Comparison of ENCODE assay signal across 8 cellular contexts in the genomic region with DNA sequence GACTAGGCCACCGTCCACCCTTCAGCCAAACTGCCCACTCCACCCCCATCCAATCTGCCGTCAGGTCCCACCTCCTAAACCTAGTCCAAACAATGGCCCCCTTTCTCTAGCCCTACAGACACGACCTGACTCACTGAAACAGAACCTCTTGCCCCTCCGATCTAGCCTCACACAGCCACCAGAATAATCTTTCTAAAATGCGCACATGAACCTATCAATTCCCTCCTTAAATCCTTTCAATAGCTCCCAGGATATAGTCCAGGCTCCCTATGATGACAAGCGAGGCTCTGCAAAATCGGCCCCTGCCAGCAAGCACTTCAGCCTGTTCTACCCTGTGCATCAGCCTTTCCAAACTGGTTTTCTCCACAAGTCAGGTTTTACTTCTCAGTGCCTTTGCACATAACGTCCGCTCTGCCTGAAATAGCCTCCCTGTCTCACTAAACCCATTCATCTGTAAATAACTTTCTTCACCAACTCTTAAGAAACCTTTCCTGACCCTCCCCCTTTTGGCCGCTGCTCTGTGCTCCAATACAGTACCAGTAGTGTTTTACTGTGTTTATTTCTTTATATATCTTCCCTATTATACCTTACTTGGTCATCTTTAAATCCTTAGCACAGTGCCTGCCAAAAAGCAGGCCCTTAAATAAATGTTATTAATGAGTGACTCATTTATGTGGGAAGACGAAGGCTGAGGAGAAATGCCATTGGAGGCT. TPM values are rescaled to one million over a fixed set of nuclear protein-coding genes. Genes with fewer than 3 reads are reported as not detected.
DNase-seq lines count a peak whose midpoint lies in the region; ATAC-seq and TF ChIP-seq lines count a peak whose summit lies in the region.

No MANE protein-coding gene starts in this region.

- peaks cover 13% of the 10 kb centered on the region; the same call in 1 of the 2 replicates for H3F3A ChIP-seq in GM23338 (replicated peaks; ENCODE audit: low read depth)

- peak overlapping the region; percentile 59 for H3K9ac ChIP-seq in rectal smooth muscle tissue (ENCODE audit: low read length)

- H3K9me3 ChIP-seq in WERI-Rb-1 (ENCODE audit: severe bottlenecking): no peaks in the 10 kb centered on the region

- H3K27ac Mint-ChIP-seq in GM23338: peak overlapping the region; percentile 99
- H3K27ac Mint-ChIP-seq in glutamatergic neuron (ENCODE audit: unreplicated experiment): peak overlapping the region; percentile 92

- H3K4me2 ChIP-seq in GM23338: peak overlapping the region; percentile 81

- ATAC-seq in GM23338 (peak; percentile 1), HG02588 (IDR thresholded peaks at IDR 0.05; ENCODE audit: unreplicated experiment) (no peak)

- H4K20me1 ChIP-seq in GM23338 (replicated peaks; ENCODE audit: insufficient read depth): no peaks in the 10 kb centered on the region

- H3K4me1 Mint-ChIP-seq in GM23338: peaks cover 29% of the 10 kb centered on the region
- H3K4me1 Mint-ChIP-seq in glutamatergic neuron (ENCODE audit: low read depth, unreplicated experiment): peaks cover 16% of the 10 kb centered on the region

- H3K27me3 ChIP-seq in GM23338 (ENCODE audit: insufficient read depth) (peaks cover 18% of the 10 kb centered on the region), WERI-Rb-1 (ENCODE audit: insufficient read depth, low read depth, severe bottlenecking) (no peaks in the 10 kb centered on the region), rectal smooth muscle tissue (ENCODE audit: control insufficient read depth, insufficient read depth, low read length) (no peaks in the 10 kb centered on the region)

- H3K9me2 ChIP-seq in GM23338 (ENCODE audit: insufficient read depth): no peaks in the 10 kb centered on the region

- no peaks in the 10 kb centered on the region for H3K79me2 ChIP-seq in GM23338 (replicated peaks; ENCODE audit: insufficient read depth)

- H3K4me3 Mint-ChIP-seq in GM23338 (peak overlapping the region; percentile 77), glutamatergic neuron (ENCODE audit: unreplicated experiment) (peak overlapping the region; percentile 82)

- H3K27me3 Mint-ChIP-seq in GM23338 (ENCODE audit: insufficient read depth, low read depth, poor library complexity): peaks cover 3% of the 10 kb centered on the region
- H3K27me3 Mint-ChIP-seq in glutamatergic neuron (ENCODE audit: unreplicated experiment): peaks cover 3% of the 10 kb centered on the region

- H3K9me3 Mint-ChIP-seq in GM23338 (no peaks in the 10 kb centered on the region), glutamatergic neuron (ENCODE audit: unreplicated experiment) (peaks cover 7% of the 10 kb centered on the region)

- H3K36me3 ChIP-seq in GM23338 (ENCODE audit: insufficient read depth) (no peaks in the 10 kb centered on the region), WERI-Rb-1 (no peaks in the 10 kb centered on the region), rectal smooth muscle tissue (ENCODE audit: control insufficient read depth, insufficient read depth, low read length) (no peaks in the 10 kb centered on the region)

- DNase-seq in GM23338 (ENCODE audit: low spot score) (peak; percentile 41), WERI-Rb-1 (no peak), glutamatergic neuron (no peak), HK-2 (ENCODE audit: unreplicated experiment) (no peak), NCI-H82 (lab: John Stamatoyannopoulos, UW) (no peak)
- DNase-seq in activated CD4-positive, alpha-beta T cell treated with anti-CD3 and anti-CD28 coated beads for 48 hours: no peak

- H3K4me3 ChIP-seq in GM23338 (peak overlapping the region; percentile 84), WERI-Rb-1 (ENCODE audit: low read depth, low read length) (peak overlapping the region; percentile 73), rectal smooth muscle tissue (ENCODE audit: low read length) (peak overlapping the region; percentile 76)

- H3K36me3 Mint-ChIP-seq in GM23338 (ENCODE audit: low read depth) (no peaks in the 10 kb centered on the region), glutamatergic neuron (ENCODE audit: unreplicated experiment) (no peaks in the 10 kb centered on the region)

- peaks cover 20% of the 10 kb centered on the region for H3K4me1 ChIP-seq in GM23338 (ENCODE audit: insufficient read depth)
- peaks cover 6% of the 10 kb centered on the region for H3K4me1 ChIP-seq in rectal smooth muscle tissue (ENCODE audit: control insufficient read depth, insufficient read depth, low read length)

- no peak for TF ChIP-seq CTCF in GM23338 (conservative IDR thresholded peaks at IDR 0.05; ENCODE audit: low read depth in 2 of 2)
- TF ChIP-seq CTCF in WERI-Rb-1 (IDR thresholded peaks at IDR 0.05; ENCODE audit: low read depth, low read length): no peak
- TF ChIP-seq CTCF in glutamatergic neuron (IDR thresholded peaks at IDR 0.05; ENCODE audit: partially characterized antibody, unreplicated experiment): no peak

- H2AFZ ChIP-seq in GM23338: peak overlapping the region; percentile 64

- H3K27ac ChIP-seq in GM23338 (ENCODE audit: low read depth) (peak overlapping the region; percentile 94), WERI-Rb-1 (peak overlapping the region; percentile 94), rectal smooth muscle tissue (ENCODE audit: low read depth, low read length) (peak overlapping the region; percentile 89)

TF ChIP-seq in GM23338, 12 proteins besides CTCF, POLR2A, EP300 and RAD21:
- TF ChIP-seq EZH2 (IDR thresholded peaks at IDR 0.05; ENCODE audit: low read depth, unreplicated experiment) (no peak), POLR2AphosphoS5 (IDR thresholded peaks at IDR 0.05; ENCODE audit: low read depth) (peak; percentile 86), REST (IDR thresholded peaks at IDR 0.05; ENCODE audit: unreplicated experiment) (no peak)
- TF ChIP-seq, protein P1, sequence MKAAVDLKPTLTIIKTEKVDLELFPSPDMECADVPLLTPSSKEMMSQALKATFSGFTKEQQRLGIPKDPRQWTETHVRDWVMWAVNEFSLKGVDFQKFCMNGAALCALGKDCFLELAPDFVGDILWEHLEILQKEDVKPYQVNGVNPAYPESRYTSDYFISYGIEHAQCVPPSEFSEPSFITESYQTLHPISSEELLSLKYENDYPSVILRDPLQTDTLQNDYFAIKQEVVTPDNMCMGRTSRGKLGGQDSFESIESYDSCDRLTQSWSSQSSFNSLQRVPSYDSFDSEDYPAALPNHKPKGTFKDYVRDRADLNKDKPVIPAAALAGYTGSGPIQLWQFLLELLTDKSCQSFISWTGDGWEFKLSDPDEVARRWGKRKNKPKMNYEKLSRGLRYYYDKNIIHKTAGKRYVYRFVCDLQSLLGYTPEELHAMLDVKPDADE (IDR thresholded peaks at IDR 0.05): 0 out of 2 replicates have a peak, but pooled peaks have one; percentile 14

RNA-seq across cellular contexts. Expression of gene CDC20, which starts 9.0 kb away (rescaled TPM):
- 244 and 252 TPM in 2 replicates for total RNA-seq in GM23338 (2014; rRNA removed; shearing (Covaris generic))
- 207 and 226 TPM in 2 replicates for polyA plus RNA-seq in GM23338 (2016; fragmentation: Nextera tagmentation; extraction: Ambion mirVana)
- total RNA-seq in glutamatergic neuron (ENCODE audit: unreplicated experiment): 22.5 TPM

RNA-seq across cellular contexts. Expression of gene MPL, which starts 12.1 kb away (rescaled TPM):
- total RNA-seq in GM23338 (2014; rRNA removed; shearing (Covaris generic)): not detected in 2 replicates
- polyA plus RNA-seq in GM23338 (2016; fragmentation: Nextera tagmentation; extraction: Ambion mirVana): 0.54 TPM in 1 of 2 replicates, not detected in the other
- not detected for total RNA-seq in glutamatergic neuron (ENCODE audit: unreplicated experiment)

RNA-seq across cellular contexts. Expression of gene ELOVL1, which starts 18.1 kb away (rescaled TPM):
- 15.7 and 16.7 TPM in 2 replicates for total RNA-seq in GM23338 (2014; rRNA removed; shearing (Covaris generic))
- 23.0 and 23.3 TPM in 2 replicates for polyA plus RNA-seq in GM23338 (2016; fragmentation: Nextera tagmentation; extraction: Ambion mirVana)
- 18.7 TPM for total RNA-seq in glutamatergic neuron (ENCODE audit: unreplicated experiment)

RNA-seq across cellular contexts. Expression of gene MED8, which starts 39.9 kb away (rescaled TPM):
- 16.6 and 17.6 TPM in 2 replicates for total RNA-seq in GM23338 (2014; rRNA removed; shearing (Covaris generic))
- polyA plus RNA-seq in GM23338 (2016; fragmentation: Nextera tagmentation; extraction: Ambion mirVana): 23.6 and 25.7 TPM in 2 replicates
- 39.1 TPM for total RNA-seq in glutamatergic neuron (ENCODE audit: unreplicated experiment)

RNA-seq across cellular contexts. Expression of gene SZT2, which starts 39.9 kb away (rescaled TPM):
- total RNA-seq in GM23338 (2014; rRNA removed; shearing (Covaris generic)): 11.8 and 16.1 TPM in 2 replicates
- 3.8 and 4.1 TPM in 2 replicates for polyA plus RNA-seq in GM23338 (2016; fragmentation: Nextera tagmentation; extraction: Ambion mirVana)
- total RNA-seq in glutamatergic neuron (ENCODE audit: unreplicated experiment): 85.3 TPM

Comparison
In these comparisons a context has a peak if more than half of its experiments do, and no peak if none do; other contexts are left out.
1. RNA of gene CDC20, which starts 9.0 kb away (total RNA-seq): 244 to 252 TPM in GM23338; 22.5 TPM in glutamatergic neuron (single experiment); every median in the first group is over 10 times any median in the second.
2. Peak in every context shown above with its lines, with median percentiles within 50 percentile points of each other: H3K27ac ChIP-seq and H3K4me3 ChIP-seq.